In genomic region chr7:134886353-134887057, GRCh38 we compare ENCODE assay signal across 10 cellular contexts.
DNase-seq lines count a peak whose midpoint lies in the region; ATAC-seq and TF ChIP-seq lines count a peak whose summit lies in the region.
"Had no signal": no experiment of that assay in that cellular context is flagged by ENCODE, and none has a peak within 500 bp of the region (broad histone marks: within the 10 kb centered on the region; RNA-seq: fewer than 3 reads in every experiment).

No MANE protein-coding gene starts in this region.

- in situ Hi-C loops in G401 (cut with HindIII; ENCODE audit: low sequenced_read_pairs) = no loop called here
- in situ Hi-C loops in gastrocnemius medialis (cut with MboI; ENCODE audit: low sequenced_read_pairs in 4 of 4) = no loop called here
- in situ Hi-C loops in GM13977 (cut with MboI; ENCODE audit: low pct_unique_long_range_greater_than_20kb, low sequenced_read_pairs, unreplicated experiment) = no loop called here

- intact Hi-C loops in gastrocnemius medialis (cut with DNase I; ENCODE audit: low total_unique reads) = no loop called here

- no peak for TF ChIP-seq CTCF in Peyer's patch (IDR thresholded peaks at IDR 0.05)
- TF ChIP-seq CTCF in fibroblast of villous mesenchyme (IDR thresholded peaks at IDR 0.05; ENCODE audit: insufficient read depth, low read depth, low read length) = no peak
- TF ChIP-seq CTCF in gastrocnemius medialis (IDR thresholded peaks at IDR 0.05 in 4 of 5, conservative IDR thresholded peaks at IDR 0.05 in 1 of 5) = no peak
- no peak for TF ChIP-seq CTCF in GM13977 (IDR thresholded peaks at IDR 0.05; ENCODE audit: extremely low read depth, insufficient read depth, missing control alignments)

- peak; percentile 37 for DNase-seq in G401 (ENCODE audit: low spot score)
- no peak for DNase-seq in Peyer's patch
- DNase-seq in fibroblast of villous mesenchyme (ENCODE audit: low read depth) = peak; percentile 88
- DNase-seq in gastrocnemius medialis = no peak
- no peak for DNase-seq in NK-92 (lab: John Stamatoyannopoulos, UW; ENCODE audit: unreplicated experiment)
- no peak for DNase-seq in GM13977 (ENCODE audit: low spot score)
- DNase-seq: NCI-H1436 had no signal

- H3K27ac ChIP-seq in Peyer's patch = peak overlapping the region; percentile 31 to 77 (median 48)
- peak overlapping the region; percentile 20 to 62 (median 49) for H3K27ac ChIP-seq in gastrocnemius medialis
- H3K27ac ChIP-seq: neutrophil had no signal

- TF ChIP-seq POLR2A in Peyer's patch (IDR thresholded peaks at IDR 0.05) (no peak), gastrocnemius medialis (IDR thresholded peaks at IDR 0.05) (no peak)

- no peaks in the 10 kb centered on the region for H3K36me3 ChIP-seq in Peyer's patch
- no peaks in the 10 kb centered on the region for H3K36me3 ChIP-seq in gastrocnemius medialis
- H3K36me3 ChIP-seq: neutrophil had no signal

- no peaks in the 10 kb centered on the region for H3K9me3 ChIP-seq in Peyer's patch
- H3K9me3 ChIP-seq in gastrocnemius medialis = no peaks in the 10 kb centered on the region
- H3K9me3 ChIP-seq: neutrophil had no signal

- ATAC-seq in gastrocnemius medialis (no peak), HG03565 (IDR thresholded peaks at IDR 0.05; ENCODE audit: unreplicated experiment) (no peak)
- no peak for ATAC-seq in activated CD4-positive, CD25-positive, alpha-beta regulatory T cell treated with anti-CD3 and anti-CD28 coated beads, Interleukin-2, amount 50 U/mL, for 24 hours

- H3K4me1 ChIP-seq in Peyer's patch (no peaks in the 10 kb centered on the region), gastrocnemius medialis (peaks cover 8 to 10% of the 10 kb centered on the region in 2 donors)

- H3K4me3 ChIP-seq in Peyer's patch (no peak overlapping the region), fibroblast of villous mesenchyme (ENCODE audit: low read depth, low read length) (peak overlapping the region; percentile 16), gastrocnemius medialis (no peak overlapping the region)

- H3K27me3 ChIP-seq in Peyer's patch (no peaks in the 10 kb centered on the region), gastrocnemius medialis (no peaks in the 10 kb centered on the region)

Comparison
In these comparisons a context has a peak if more than half of its experiments do, and no peak if none do; other contexts are left out.
1. DNase-seq: peak in G401 (single experiment) and fibroblast of villous mesenchyme (single experiment); none in Peyer's patch (0 of 3), gastrocnemius medialis (0 of 2), NK-92 (single experiment) and GM13977 (single experiment).